In the genomic region with DNA sequence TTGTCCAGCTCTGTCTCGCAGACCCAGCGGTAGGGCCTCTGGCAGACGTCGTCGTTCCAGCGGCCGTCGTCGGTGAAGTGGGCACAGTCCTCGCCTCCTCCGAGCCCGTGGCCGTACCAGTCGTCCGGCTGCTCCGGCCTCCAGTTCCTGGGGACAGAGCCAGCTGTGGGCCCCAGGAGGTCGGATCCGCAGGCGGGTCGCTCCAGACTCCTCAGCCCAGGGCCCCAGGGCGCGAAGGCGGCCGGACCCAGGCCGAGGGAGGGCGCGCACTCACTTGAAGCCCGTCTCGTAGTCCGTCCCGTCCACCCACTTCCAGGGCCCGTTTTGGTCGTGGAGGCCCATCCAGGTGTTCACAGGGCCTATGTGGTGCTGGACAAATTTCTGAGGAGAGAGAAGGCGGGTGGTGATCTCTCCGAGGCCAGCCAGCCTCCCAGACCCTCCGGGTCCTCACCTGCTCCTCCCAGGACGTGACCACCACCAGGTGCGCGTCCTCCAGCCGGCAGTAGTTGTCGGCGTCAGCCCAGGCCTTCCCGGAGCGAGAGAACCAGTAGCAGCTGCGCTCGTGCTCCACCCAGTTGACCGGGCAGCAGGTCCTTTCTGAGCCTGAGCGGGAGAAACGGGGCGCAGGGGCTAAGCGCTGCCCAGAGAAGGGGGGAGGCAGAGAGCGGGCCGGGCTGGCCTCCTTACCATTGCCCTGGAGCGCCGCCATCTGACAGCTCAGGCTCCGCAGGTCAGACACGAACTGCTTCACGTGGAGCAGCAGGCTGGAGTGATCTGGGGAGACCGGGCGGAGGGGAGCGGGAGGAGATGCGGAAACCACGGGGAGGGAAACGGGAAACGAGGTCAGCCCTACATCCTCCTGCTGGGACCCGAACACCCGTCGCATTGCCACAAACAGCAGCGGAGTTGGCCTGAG, we compare ENCODE assay signal across 8 cellular contexts. TPM values are rescaled to one million over a fixed set of nuclear protein-coding genes. Genes with fewer than 3 reads are reported as not detected.
A peak's percentile ranks its signal among the peaks of the same experiment; 100 is the strongest.
DNase-seq lines count a peak whose midpoint lies in the region; ATAC-seq and TF ChIP-seq lines count a peak whose summit lies in the region.

No MANE protein-coding gene starts in this region.

- H3K27me3 Mint-ChIP-seq in activated CD4-positive, alpha-beta T cell treated with anti-CD3 and anti-CD28 coated beads, Interleukin-2, amount 10 ng/mL, durations not matched to agents 7 days and 5 days: peaks cover 14% of the 10 kb centered on the region
- peaks cover 6 to 8% of the 10 kb centered on the region in 2 donors for H3K27me3 Mint-ChIP-seq in natural killer cell treated with Interleukin-12 subunit alpha and Interleukin-12 subunit beta and Interleukin-15 and Interleukin-18, amount 100 ng/mL, for 72 hours

- peaks cover 0 to 60% of the 10 kb centered on the region in 2 donors for H3K27me3 ChIP-seq in tibial artery

- TF ChIP-seq CTCF in epithelial cell of esophagus (IDR thresholded peaks at IDR 0.05; ENCODE audit: insufficient read depth, low read depth, low read length, missing control alignments) (peak; percentile 19), tibial artery (IDR thresholded peaks at IDR 0.05) (no peak)

- peaks cover 0 to 15% (median 12%) of the 10 kb centered on the region in 4 donors for H3K4me1 ChIP-seq in tibial artery

- H3K9me3 Mint-ChIP-seq in activated CD4-positive, alpha-beta T cell treated with anti-CD3 and anti-CD28 coated beads, Interleukin-2, amount 10 ng/mL, durations not matched to agents 7 days and 5 days: peaks cover 3% of the 10 kb centered on the region
- no peaks in the 10 kb centered on the region for H3K9me3 Mint-ChIP-seq in natural killer cell treated with Interleukin-12 subunit alpha and Interleukin-12 subunit beta and Interleukin-15 and Interleukin-18, amount 100 ng/mL, for 72 hours

- H3K36me3 ChIP-seq in tibial artery: no peaks in the 10 kb centered on the region

- H3K27ac Mint-ChIP-seq in activated CD4-positive, alpha-beta T cell treated with anti-CD3 and anti-CD28 coated beads, Interleukin-2, amount 10 ng/mL, durations not matched to agents 7 days and 5 days: no peak overlapping the region
- no peak overlapping the region for H3K27ac Mint-ChIP-seq in natural killer cell treated with Interleukin-12 subunit alpha and Interleukin-12 subunit beta and Interleukin-15 and Interleukin-18, amount 100 ng/mL, for 72 hours

- peak; percentile 55 to 80 for ATAC-seq in natural killer cell treated with Interleukin-12 subunit alpha and Interleukin-12 subunit beta and Interleukin-15 and Interleukin-18, amount 100 ng/mL, for 72 hours
- no peak for ATAC-seq in HG03108 (IDR thresholded peaks at IDR 0.05; ENCODE audit: unreplicated experiment)
- ATAC-seq in HG03045 (IDR thresholded peaks at IDR 0.05; ENCODE audit: unreplicated experiment): no peak

- in situ Hi-C loops in ACHN (cut with HindIII; ENCODE audit: low pct_ligation_motif_present, low pct_unique_long_range_greater_than_20kb, low sequenced_read_pairs): no loop called here

- no peaks in the 10 kb centered on the region for H3K36me3 Mint-ChIP-seq in activated CD4-positive, alpha-beta T cell treated with anti-CD3 and anti-CD28 coated beads, Interleukin-2, amount 10 ng/mL, durations not matched to agents 7 days and 5 days (ENCODE audit: low read depth)
- no peaks in the 10 kb centered on the region for H3K36me3 Mint-ChIP-seq in natural killer cell treated with Interleukin-12 subunit alpha and Interleukin-12 subunit beta and Interleukin-15 and Interleukin-18, amount 100 ng/mL, for 72 hours

- H3K27ac ChIP-seq in tibial artery: no peak overlapping the region

- POLR2A ChIA-PET in activated CD4-positive, alpha-beta T cell treated with anti-CD3 and anti-CD28 coated beads, Interleukin-2, amount 10 ng/mL, durations not matched to agents 7 days and 5 days (lab: Charles Lee): no interaction called here

- H3K9me3 ChIP-seq in tibial artery: peaks cover 0 to 17% (median 10%) of the 10 kb centered on the region in 3 donors

- DNase-seq in GM19238 (ENCODE audit: insufficient read length, low spot score): peak; percentile 41
- peak; percentile 60 for DNase-seq in activated CD4-positive, alpha-beta T cell treated with anti-CD3 and anti-CD28 coated beads, Interleukin-2, amount 10 ng/mL, durations not matched to agents 7 days and 5 days
- peak; percentile 50 for DNase-seq in epithelial cell of esophagus (ENCODE audit: low read depth)
- no peak for DNase-seq in natural killer cell treated with Interleukin-12 subunit alpha and Interleukin-12 subunit beta and Interleukin-15 and Interleukin-18, amount 100 ng/mL, for 72 hours (ENCODE audit: low spot score)
- DNase-seq in tibial artery: peak; percentile 63 to 73
- DNase-seq in ACHN: no peak

- CTCF ChIA-PET in activated CD4-positive, alpha-beta T cell treated with anti-CD3 and anti-CD28 coated beads, Interleukin-2, amount 10 ng/mL, durations not matched to agents 7 days and 5 days (lab: Charles Lee): interaction anchor here (0.6 kb wide), 2 partner anchors 13 to 29 kb away, joined by 3 read pairs; no protein-coding TSS in a partner anchor

- H3K4me3 ChIP-seq in epithelial cell of esophagus (ENCODE audit: low read length): no peak overlapping the region
- peak overlapping the region; percentile 5 to 14 for H3K4me3 ChIP-seq in tibial artery

- H3K4me1 Mint-ChIP-seq in activated CD4-positive, alpha-beta T cell treated with anti-CD3 and anti-CD28 coated beads, Interleukin-2, amount 10 ng/mL, durations not matched to agents 7 days and 5 days: peaks cover 13% of the 10 kb centered on the region
- H3K4me1 Mint-ChIP-seq in natural killer cell treated with Interleukin-12 subunit alpha and Interleukin-12 subunit beta and Interleukin-15 and Interleukin-18, amount 100 ng/mL, for 72 hours (ENCODE audit: low read depth in 2 of 2): peaks cover 6 to 7% of the 10 kb centered on the region in 2 donors

- no peak overlapping the region for H3K4me3 Mint-ChIP-seq in activated CD4-positive, alpha-beta T cell treated with anti-CD3 and anti-CD28 coated beads, Interleukin-2, amount 10 ng/mL, durations not matched to agents 7 days and 5 days
- H3K4me3 Mint-ChIP-seq in natural killer cell treated with Interleukin-12 subunit alpha and Interleukin-12 subunit beta and Interleukin-15 and Interleukin-18, amount 100 ng/mL, for 72 hours: no peak overlapping the region

- intact Hi-C loops in tibial artery (cut with DNase I; ENCODE audit: low total_unique reads): loop anchor here (2.0 kb wide), 1 partner anchor 119 kb away; no protein-coding TSS in a partner anchor

RNA-seq across cellular contexts. Expression of a gene that starts 5.2 kb away (rescaled TPM):
- under 1 TPM; 0.29 to 0.62 TPM for total RNA-seq in activated CD4-positive, alpha-beta T cell treated with anti-CD3 and anti-CD28 coated beads, Interleukin-2, amount 10 ng/mL, durations not matched to agents 7 days and 5 days
- under 1 TPM in 1 of 2 donors, not detected in 1; 0.95 TPM for total RNA-seq in natural killer cell treated with Interleukin-12 subunit alpha and Interleukin-12 subunit beta and Interleukin-15 and Interleukin-18, amount 100 ng/mL, for 72 hours

RNA-seq across cellular contexts. Expression of a gene that starts 45.7 kb away (rescaled TPM):
- total RNA-seq in activated CD4-positive, alpha-beta T cell treated with anti-CD3 and anti-CD28 coated beads, Interleukin-2, amount 10 ng/mL, durations not matched to agents 7 days and 5 days: 1 to 10 TPM; 9.4 to 9.5 TPM
- total RNA-seq in natural killer cell treated with Interleukin-12 subunit alpha and Interleukin-12 subunit beta and Interleukin-15 and Interleukin-18, amount 100 ng/mL, for 72 hours: 1 to 10 TPM; 3.3 to 8.3 TPM

RNA-seq across cellular contexts. Expression of a gene that starts 45.8 kb away (rescaled TPM):
- total RNA-seq in activated CD4-positive, alpha-beta T cell treated with anti-CD3 and anti-CD28 coated beads, Interleukin-2, amount 10 ng/mL, durations not matched to agents 7 days and 5 days: 100 to 1,000 TPM; 338 to 370 TPM
- 100 to 1,000 TPM; 651 to 710 TPM for total RNA-seq in natural killer cell treated with Interleukin-12 subunit alpha and Interleukin-12 subunit beta and Interleukin-15 and Interleukin-18, amount 100 ng/mL, for 72 hours

RNA-seq across cellular contexts. Expression of a gene that starts 59.3 kb away (rescaled TPM):
- total RNA-seq in activated CD4-positive, alpha-beta T cell treated with anti-CD3 and anti-CD28 coated beads, Interleukin-2, amount 10 ng/mL, durations not matched to agents 7 days and 5 days: not detected
- under 1 TPM in 1 of 2 donors, not detected in 1; 0.33 TPM for total RNA-seq in natural killer cell treated with Interleukin-12 subunit alpha and Interleukin-12 subunit beta and Interleukin-15 and Interleukin-18, amount 100 ng/mL, for 72 hours

Comparison
In these comparisons a context has a peak if more than half of its experiments do, and no peak if none do; other contexts are left out.
1. DNase-seq: peak in GM19238 (single experiment), activated CD4-positive, alpha-beta T cell treated with anti-CD3 and anti-CD28 coated beads, Interleukin-2, amount 10 ng/mL, durations not matched to agents 7 days and 5 days (single experiment), epithelial cell of esophagus (single experiment) and tibial artery (2 of 2); none in natural killer cell treated with Interleukin-12 subunit alpha and Interleukin-12 subunit beta and Interleukin-15 and Interleukin-18, amount 100 ng/mL, for 72 hours (single experiment) and ACHN (single experiment).
2. ATAC-seq: peak in natural killer cell treated with Interleukin-12 subunit alpha and Interleukin-12 subunit beta and Interleukin-15 and Interleukin-18, amount 100 ng/mL, for 72 hours (2 of 2); none in HG03108 (single experiment) and HG03045 (single experiment).